18 cellular contexts compared by ENCODE assay signal in the genomic region with DNA sequence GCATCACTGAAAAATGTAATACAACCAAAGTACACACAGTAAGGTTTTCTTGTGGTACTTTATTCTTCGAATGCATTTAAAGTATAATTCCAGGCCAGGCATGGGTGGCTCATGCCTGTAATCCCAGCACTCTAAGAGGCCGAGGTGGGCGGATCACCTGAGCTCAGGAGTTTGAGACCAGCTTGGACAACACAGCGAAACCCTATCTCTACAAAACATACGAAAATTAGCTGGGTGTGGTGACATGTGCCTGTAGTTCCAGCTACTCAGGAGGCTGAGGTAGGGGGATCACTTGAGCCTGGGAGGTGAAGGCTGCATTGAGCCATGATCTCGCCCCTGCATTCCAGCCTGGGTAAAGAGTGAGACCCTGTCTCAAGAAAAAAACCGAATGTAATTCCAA. TPM values are rescaled to one million over a fixed set of nuclear protein-coding genes. Genes with fewer than 3 reads are reported as not detected.
DNase-seq lines count a peak whose midpoint lies in the region; ATAC-seq, FAIRE-seq and TF ChIP-seq lines count a peak whose summit lies in the region.
"Had no signal": no experiment of that assay in that cellular context is flagged by ENCODE, and none has a peak within 500 bp of the region (broad histone marks: within the 10 kb centered on the region; RNA-seq: fewer than 3 reads in every experiment).

No MANE protein-coding gene starts in this region.

- no peaks in the 10 kb centered on the region for H3K27me3 ChIP-seq in CD4-positive, alpha-beta memory T cell (ENCODE audit: insufficient read depth, low read length)
- no peaks in the 10 kb centered on the region for H3K27me3 ChIP-seq in heart left ventricle
- H3K27me3 ChIP-seq: colonic mucosa, testis had no signal

- H3K4me3 ChIP-seq in CD4-positive, alpha-beta memory T cell (ENCODE audit: low read length in 2 of 2) = peak overlapping the region; percentile 7 to 39
- H3K4me3 ChIP-seq in heart left ventricle = no peak overlapping the region
- H3K4me3 ChIP-seq: colonic mucosa, psoas muscle, skin epidermis, testis had no signal

- peak overlapping the region; percentile 90 to 99 (median 98) for H3K27ac Mint-ChIP-seq in CD4-positive, alpha-beta memory T cell
- H3K27ac Mint-ChIP-seq in activated CD4-positive, alpha-beta memory T cell treated with anti-CD3 and anti-CD28 coated beads, Interleukin-2, amount 10 ng/mL, durations not matched to agents 7 days and 5 days = peak overlapping the region; percentile 93
- H3K27ac Mint-ChIP-seq in memory B cell = peak overlapping the region; percentile 89
- H3K27ac Mint-ChIP-seq: brain had no signal

- no peaks in the 10 kb centered on the region for H3K36me3 ChIP-seq in CD4-positive, alpha-beta memory T cell (ENCODE audit: insufficient read depth, low read length)
- no peaks in the 10 kb centered on the region for H3K36me3 ChIP-seq in heart left ventricle
- H3K36me3 ChIP-seq: colonic mucosa, WERI-Rb-1 had no signal

- peaks cover 83% of the 10 kb centered on the region for H3K4me1 ChIP-seq in CD4-positive, alpha-beta memory T cell (ENCODE audit: insufficient read depth, low read length)
- H3K4me1 ChIP-seq in heart left ventricle = peaks cover 0 to 39% (median 5%) of the 10 kb centered on the region in 12 donors
- H3K4me1 ChIP-seq: testis had no signal

- peaks cover 49 to 77% (median 62%) of the 10 kb centered on the region in 4 donors for H3K4me1 Mint-ChIP-seq in CD4-positive, alpha-beta memory T cell
- H3K4me1 Mint-ChIP-seq in activated CD4-positive, alpha-beta memory T cell treated with anti-CD3 and anti-CD28 coated beads, Interleukin-2, amount 10 ng/mL, durations not matched to agents 7 days and 5 days = peaks cover 59% of the 10 kb centered on the region
- H3K4me1 Mint-ChIP-seq in memory B cell = peaks cover 39% of the 10 kb centered on the region

- FAIRE-seq in GM19239 (lab: Jason Lieb, UNC) = peak; percentile 47

- POLR2A ChIA-PET in CD4-positive, alpha-beta memory T cell (lab: Charles Lee; ENCODE audit: partially characterized antibody) = interaction anchor here (0.8 to 15.2 kb wide), 9 partner anchors 9 to 182 kb away, joined by 3 to 241 read pairs (median 8); no protein-coding TSS in a partner anchor
- POLR2A ChIA-PET in activated CD4-positive, alpha-beta memory T cell treated with anti-CD3 and anti-CD28 coated beads, Interleukin-2, amount 10 ng/mL, durations not matched to agents 7 days and 5 days (lab: Charles Lee) = interaction anchor here (0.9 to 6.8 kb wide), 13 partner anchors 9 to 508 kb away, joined by 3 to 86 read pairs (median 5); a partner anchor contains a TSS

- H3K9me3 Mint-ChIP-seq in CD4-positive, alpha-beta memory T cell = no peaks in the 10 kb centered on the region
- H3K9me3 Mint-ChIP-seq in activated CD4-positive, alpha-beta memory T cell treated with anti-CD3 and anti-CD28 coated beads, Interleukin-2, amount 10 ng/mL, durations not matched to agents 7 days and 5 days = no peaks in the 10 kb centered on the region
- H3K9me3 Mint-ChIP-seq in memory B cell = no peaks in the 10 kb centered on the region

- no peak for TF ChIP-seq CTCF in heart left ventricle (IDR thresholded peaks at IDR 0.05)

- H3K27ac ChIP-seq in CD4-positive, alpha-beta memory T cell (ENCODE audit: low read depth, low read length) = peak overlapping the region; percentile 72
- peak overlapping the region in 1 of 12 donors; percentile 90 for H3K27ac ChIP-seq in heart left ventricle
- H3K27ac ChIP-seq: colonic mucosa, psoas muscle, testis, WERI-Rb-1 had no signal

- DNase-seq in CD4-positive, alpha-beta memory T cell = no peak
- DNase-seq in GM19239 (ENCODE audit: insufficient read length, low spot score) = no peak
- no peak for DNase-seq in activated CD4-positive, alpha-beta memory T cell treated with anti-CD3 and anti-CD28 coated beads, Interleukin-2, amount 10 ng/mL, durations not matched to agents 7 days and 5 days
- no peak for DNase-seq in memory B cell (ENCODE audit: low spot score in 2 of 2)
- no peak for DNase-seq in heart left ventricle
- DNase-seq in AG08396 (ENCODE audit: low spot score) = no peak
- DNase-seq: colonic mucosa; DMS153; hypothalamus; NCI-H1436; NCI-H2227 treated with DMSO at 0.1 percent for 48 hours; psoas muscle; stimulated activated CD4-positive, alpha-beta T cell treated with anti-CD3 and anti-CD28 coated beads, Interleukin-4, amount 100 ng/mL, for 24 hours; testis; WERI-Rb-1 had no signal

- ATAC-seq in memory B cell (ENCODE audit: low read depth) (no peak), HG02642 (IDR thresholded peaks at IDR 0.05; ENCODE audit: poor library complexity, unreplicated experiment) (no peak), heart left ventricle (no peak)
- ATAC-seq: psoas muscle had no signal

- 81 to 85% (median 83%) methylated on average over 7 of the region's 7 CpGs for WGBS in heart left ventricle, 4 donors

- CTCF ChIA-PET in CD4-positive, alpha-beta memory T cell (lab: Charles Lee; ENCODE audit: partially characterized antibody) = interaction anchor here (0.7 to 5.9 kb wide), 21 partner anchors 10 to 403 kb away, joined by 3 to 39 read pairs (median 4); no protein-coding TSS in a partner anchor
- CTCF ChIA-PET in activated CD4-positive, alpha-beta memory T cell treated with anti-CD3 and anti-CD28 coated beads, Interleukin-2, amount 10 ng/mL, durations not matched to agents 7 days and 5 days (lab: Charles Lee) = interaction anchor here (0.7 to 1.2 kb wide), 5 partner anchors 10 to 107 kb away, joined by 3 to 5 read pairs (median 3); no protein-coding TSS in a partner anchor

- peaks cover 3 to 6% of the 10 kb centered on the region in 2 donors for H3K36me3 Mint-ChIP-seq in CD4-positive, alpha-beta memory T cell
- peaks cover 8% of the 10 kb centered on the region for H3K36me3 Mint-ChIP-seq in activated CD4-positive, alpha-beta memory T cell treated with anti-CD3 and anti-CD28 coated beads, Interleukin-2, amount 10 ng/mL, durations not matched to agents 7 days and 5 days (ENCODE audit: low read depth)
- H3K36me3 Mint-ChIP-seq in memory B cell = no peaks in the 10 kb centered on the region
- H3K36me3 Mint-ChIP-seq: brain had no signal

- no peak for TF ChIP-seq POLR2A in heart left ventricle (IDR thresholded peaks at IDR 0.05)

- intact Hi-C loops in CD4-positive, alpha-beta memory T cell (cut with micrococcal nuclease) = loop anchor here (1.0 to 5.0 kb wide), 3 partner anchors 9 to 183 kb away; no protein-coding TSS in a partner anchor
- intact Hi-C loops in heart left ventricle (cut with DNase I) = loop anchor here in 5 of 10 donors (5.0 to 10.0 kb wide), 5 partner anchors 54 to 107 kb away; no protein-coding TSS in a partner anchor

- H3K27me3 Mint-ChIP-seq in CD4-positive, alpha-beta memory T cell = no peaks in the 10 kb centered on the region
- no peaks in the 10 kb centered on the region for H3K27me3 Mint-ChIP-seq in activated CD4-positive, alpha-beta memory T cell treated with anti-CD3 and anti-CD28 coated beads, Interleukin-2, amount 10 ng/mL, durations not matched to agents 7 days and 5 days
- H3K27me3 Mint-ChIP-seq in memory B cell = no peaks in the 10 kb centered on the region

- H3K4me3 Mint-ChIP-seq in CD4-positive, alpha-beta memory T cell = peak overlapping the region in 7 of 8 donors; percentile 71 to 89 (median 86)
- no peak overlapping the region for H3K4me3 Mint-ChIP-seq in activated CD4-positive, alpha-beta memory T cell treated with anti-CD3 and anti-CD28 coated beads, Interleukin-2, amount 10 ng/mL, durations not matched to agents 7 days and 5 days
- H3K4me3 Mint-ChIP-seq in memory B cell = no peak overlapping the region

- H3K9me3 ChIP-seq in CD4-positive, alpha-beta memory T cell (ENCODE audit: control insufficient read depth in 1 of 2, low read length in 2 of 2) = no peaks in the 10 kb centered on the region
- no peaks in the 10 kb centered on the region for H3K9me3 ChIP-seq in heart left ventricle
- H3K9me3 ChIP-seq: colonic mucosa, psoas muscle, testis had no signal

RNA-seq across cellular contexts. Expression of a gene that starts 3.9 kb away (rescaled TPM):
- total RNA-seq in CD4-positive, alpha-beta memory T cell = 100 to 1,000 TPM; 168 to 180 TPM
- polyA plus RNA-seq in CD4-positive, alpha-beta memory T cell = 100 to 1,000 TPM; 134 to 165 TPM
- total RNA-seq in activated CD4-positive, alpha-beta memory T cell treated with anti-CD3 and anti-CD28 coated beads, Interleukin-2, amount 10 ng/mL, durations not matched to agents 7 days and 5 days = 10 to 100 TPM; 94.0 to 94.4 TPM
- total RNA-seq in heart left ventricle = 10 to 100 TPM in 1 of 9 donors, 1 to 10 TPM in 8; 2.7 to 12.8 (median 4.8) TPM
- 1 to 10 TPM; 2.3 to 3.0 TPM for polyA plus RNA-seq in heart left ventricle

Comparison
In these comparisons a context has a peak if more than half of its experiments do, and no peak if none do; other contexts are left out.
1. H3K4me3 ChIP-seq: peak in CD4-positive, alpha-beta memory T cell (2 of 2); none in heart left ventricle (0 of 12).
2. H3K4me3 Mint-ChIP-seq: peak in CD4-positive, alpha-beta memory T cell (7 of 8); none in activated CD4-positive, alpha-beta memory T cell treated with anti-CD3 and anti-CD28 coated beads, Interleukin-2, amount 10 ng/mL, durations not matched to agents 7 days and 5 days (single experiment) and memory B cell (single experiment).
3. RNA of a gene that starts 3.9 kb away (total RNA-seq): 168 to 180 TPM in CD4-positive, alpha-beta memory T cell and 94.0 to 94.4 TPM in activated CD4-positive, alpha-beta memory T cell treated with anti-CD3 and anti-CD28 coated beads, Interleukin-2, amount 10 ng/mL, durations not matched to agents 7 days and 5 days; 2.7 to 12.8 TPM in heart left ventricle; every median in the first group is over 4 times any median in the second.
4. Peak in every context shown above with its lines, with median percentiles within 50 percentile points of each other: H3K27ac Mint-ChIP-seq.